7 cellular contexts compared by ENCODE assay signal in genomic region chr17:58112970-58113631, GRCh38.
DNase-seq lines count a peak whose midpoint lies in the region; ATAC-seq and TF ChIP-seq lines count a peak whose summit lies in the region.

No MANE protein-coding gene starts in this region.

- peak; percentile 72 for DNase-seq in GM13976 (ENCODE audit: low spot score)
- DNase-seq in NCI-H2081 treated with DMSO at 0.1 percent for 48 hours (lab: John Stamatoyannopoulos, UW), result peak; percentile 58
- DNase-seq in T1000 (lab: John Stamatoyannopoulos, UW), result peak; percentile 60
- peak; percentile 33 for DNase-seq in astrocyte of the cerebellum (ENCODE audit: low read depth)
- peak; percentile 45 to 51 for DNase-seq in hippocampal formation (lab: John Stamatoyannopoulos, UW)
- DNase-seq in smooth muscle cell of the brain vasculature (ENCODE audit: low read depth, low spot score), result peak; percentile 18

- TF ChIP-seq CTCF in GM13976 (IDR thresholded peaks at IDR 0.05; ENCODE audit: borderline replicate concordance, control extremely low read depth, extremely low read depth, insufficient read depth, missing control alignments) (peak; percentile 89), astrocyte of the cerebellum (IDR thresholded peaks at IDR 0.05; ENCODE audit: low read depth, low read length, missing control alignments) (peak; percentile 96)

- ATAC-seq in GM21576 (IDR thresholded peaks at IDR 0.05; ENCODE audit: unreplicated experiment), result no peak

- in situ Hi-C loops in GM13976 (cut with MboI; ENCODE audit: low sequenced_read_pairs, unreplicated experiment) (loop anchor here (10.0 kb wide), 2 partner anchors 118 to 258 kb away; partner anchors contain the start of gene MRPS23), astrocyte of the cerebellum (cut with HindIII; ENCODE audit: low sequenced_read_pairs) (no loop called here)

- H3K4me3 ChIP-seq in astrocyte of the cerebellum (ENCODE audit: low read depth, low read length), result no peak overlapping the region

Comparison
In these comparisons a context has a peak if more than half of its experiments do, and no peak if none do; other contexts are left out.
1. DNase-seq: peak in every context shown above with its lines; median percentile 72 in GM13976; 60 in T1000; 58 in NCI-H2081 treated with DMSO at 0.1 percent for 48 hours; 48 in hippocampal formation; 33 in astrocyte of the cerebellum; 18 in smooth muscle cell of the brain vasculature.